In genomic region chr16:75658175-75658574, GRCh38 we compare ENCODE assay signal across 22 cellular contexts. TPM values are rescaled to one million over a fixed set of nuclear protein-coding genes. Genes with fewer than 3 reads are reported as not detected.
A peak's percentile ranks its signal among the peaks of the same experiment; 100 is the strongest.
DNase-seq lines count a peak whose midpoint lies in the region; ATAC-seq, FAIRE-seq and TF ChIP-seq lines count a peak whose summit lies in the region.
"Had no signal": no experiment of that assay in that cellular context is flagged by ENCODE, and none has a peak within 500 bp of the region (broad histone marks: within the 10 kb centered on the region; RNA-seq: fewer than 3 reads in every experiment).

No MANE protein-coding gene starts in this region.

- no peak overlapping the region for H2AK5ac ChIP-seq in trophoblast cell (ENCODE audit: low read length)

- H3K18ac ChIP-seq in trophoblast cell (ENCODE audit: low read length), result no peak overlapping the region

- no peaks in the 10 kb centered on the region for H3K9me3 Mint-ChIP-seq in activated naive CD4-positive, alpha-beta T cell treated with anti-CD3 and anti-CD28 coated beads for 36 hours
- no peaks in the 10 kb centered on the region for H3K9me3 Mint-ChIP-seq in activated naive CD4-positive, alpha-beta T cell treated with anti-CD3 and anti-CD28 coated beads, Interleukin-2, amount 10 ng/mL, durations not matched to agents 7 days and 5 days
- no peaks in the 10 kb centered on the region for H3K9me3 Mint-ChIP-seq in naive thymus-derived CD4-positive, alpha-beta T cell
- H3K9me3 Mint-ChIP-seq: GM23338 had no signal

- ATAC-seq in naive thymus-derived CD4-positive, alpha-beta T cell, result peak; percentile 44
- ATAC-seq: GM23338, Right ventricle myocardium inferior had no signal

- no peak overlapping the region for H3K9ac ChIP-seq in trophoblast cell (ENCODE audit: low read length)

- H3K4me1 Mint-ChIP-seq in activated naive CD4-positive, alpha-beta T cell treated with anti-CD3 and anti-CD28 coated beads for 36 hours (ENCODE audit: low read depth), result peaks cover 11% of the 10 kb centered on the region
- H3K4me1 Mint-ChIP-seq in activated naive CD4-positive, alpha-beta T cell treated with anti-CD3 and anti-CD28 coated beads, Interleukin-2, amount 10 ng/mL, durations not matched to agents 7 days and 5 days, result peaks cover 12% of the 10 kb centered on the region
- H3K4me1 Mint-ChIP-seq in naive thymus-derived CD4-positive, alpha-beta T cell, result peaks cover 12 to 40% (median 22%) of the 10 kb centered on the region in 7 donors
- H3K4me1 Mint-ChIP-seq: GM23338 had no signal

- H2BK5ac ChIP-seq in trophoblast cell (ENCODE audit: low read depth, low read length, poor library complexity), result no peak overlapping the region

- H3K36me3 Mint-ChIP-seq in activated naive CD4-positive, alpha-beta T cell treated with anti-CD3 and anti-CD28 coated beads for 36 hours (ENCODE audit: low read depth), result peaks cover 29% of the 10 kb centered on the region
- peaks cover 56% of the 10 kb centered on the region for H3K36me3 Mint-ChIP-seq in activated naive CD4-positive, alpha-beta T cell treated with anti-CD3 and anti-CD28 coated beads, Interleukin-2, amount 10 ng/mL, durations not matched to agents 7 days and 5 days
- H3K36me3 Mint-ChIP-seq in naive thymus-derived CD4-positive, alpha-beta T cell, result peaks cover 12 to 30% (median 26%) of the 10 kb centered on the region in 5 donors

- H3K23ac ChIP-seq in trophoblast cell (ENCODE audit: low read length), result no peak overlapping the region

- H3K27me3 ChIP-seq in naive thymus-derived CD4-positive, alpha-beta T cell (ENCODE audit: control insufficient read depth in 2 of 2, insufficient read depth in 2 of 2, low read length in 2 of 2), result no peaks in the 10 kb centered on the region
- no peaks in the 10 kb centered on the region for H3K27me3 ChIP-seq in trophoblast cell (ENCODE audit: insufficient read depth, low read length)
- H3K27me3 ChIP-seq: SJSA1 had no signal

- H2AFZ ChIP-seq in trophoblast cell (ENCODE audit: insufficient read depth, low read length, poor library complexity), result no peak overlapping the region
- H2AFZ ChIP-seq: GM23338 had no signal

- CTCF ChIA-PET in activated naive CD4-positive, alpha-beta T cell treated with anti-CD3 and anti-CD28 coated beads for 36 hours (lab: Charles Lee), result interaction anchor here (0.6 kb wide), 1 partner anchor 120 kb away, joined by 3 read pairs; no protein-coding TSS in a partner anchor
- CTCF ChIA-PET in activated naive CD4-positive, alpha-beta T cell treated with anti-CD3 and anti-CD28 coated beads, Interleukin-2, amount 10 ng/mL, durations not matched to agents 7 days and 5 days (lab: Charles Lee), result no interaction called here
- CTCF ChIA-PET in naive thymus-derived CD4-positive, alpha-beta T cell (lab: Charles Lee), result no interaction called here

- H3K27me3 Mint-ChIP-seq in activated naive CD4-positive, alpha-beta T cell treated with anti-CD3 and anti-CD28 coated beads for 36 hours (ENCODE audit: low read depth), result no peaks in the 10 kb centered on the region
- H3K27me3 Mint-ChIP-seq in activated naive CD4-positive, alpha-beta T cell treated with anti-CD3 and anti-CD28 coated beads, Interleukin-2, amount 10 ng/mL, durations not matched to agents 7 days and 5 days, result no peaks in the 10 kb centered on the region
- no peaks in the 10 kb centered on the region for H3K27me3 Mint-ChIP-seq in naive thymus-derived CD4-positive, alpha-beta T cell

- H3K36me3 ChIP-seq in naive thymus-derived CD4-positive, alpha-beta T cell (ENCODE audit: control insufficient read depth in 2 of 3, insufficient read depth in 3 of 3, low read length in 3 of 3), result peaks cover 9 to 48% (median 37%) of the 10 kb centered on the region in 3 experiments
- peaks cover 15 to 21% of the 10 kb centered on the region in 2 experiments for H3K36me3 ChIP-seq in trophoblast cell (ENCODE audit: control insufficient read depth in 1 of 2, insufficient read depth in 2 of 2, low read length in 2 of 2)

- H2BK12ac ChIP-seq in trophoblast cell (ENCODE audit: low read length), result no peak overlapping the region

- DNase-seq in activated naive CD4-positive, alpha-beta T cell treated with anti-CD3 and anti-CD28 coated beads for 36 hours, result no peak
- DNase-seq in activated naive CD4-positive, alpha-beta T cell treated with anti-CD3 and anti-CD28 coated beads, Interleukin-2, amount 10 ng/mL, durations not matched to agents 7 days and 5 days, result no peak
- DNase-seq in GM12891 (ENCODE audit: insufficient read length, low spot score) (no peak), trophoblast cell (no peak)
- no peak for DNase-seq in naive thymus-derived CD4-positive, alpha-beta T cell
- DNase-seq: COR-L47, DMS79 treated with DMSO at 0.1 percent for 48 hours, KBM-7, MM.1S, NCI-H1048, NCI-H1417 treated with DMSO at 0.1 percent for 48 hours, NCI-H187, NCI-H446, NCI-H526, OCI-M1 had no signal

- no peak overlapping the region for H4K12ac ChIP-seq in trophoblast cell (ENCODE audit: low read depth, low read length)

- H3K4me2 ChIP-seq in trophoblast cell (ENCODE audit: low read length), result no peak overlapping the region
- H3K4me2 ChIP-seq: GM23338 had no signal

- POLR2A ChIA-PET in naive thymus-derived CD4-positive, alpha-beta T cell (lab: Charles Lee), result interaction anchor here (2.4 kb wide), 1 partner anchor 10 kb away, joined by 15 read pairs; the partner anchor contains the start of genes KARS1 and TERF2IP

- no peak overlapping the region for H3K14ac ChIP-seq in trophoblast cell (ENCODE audit: low read length)

- H4K91ac ChIP-seq in trophoblast cell (ENCODE audit: low read depth, low read length), result no peak overlapping the region

- H3K27ac ChIP-seq in naive thymus-derived CD4-positive, alpha-beta T cell (ENCODE audit: low read depth, low read length), result no peak overlapping the region
- H3K27ac ChIP-seq in trophoblast cell (ENCODE audit: low read depth, low read length), result no peak overlapping the region
- H3K27ac ChIP-seq: C4-2B, SJSA1 had no signal

- no peaks in the 10 kb centered on the region for H3K79me2 ChIP-seq in trophoblast cell (ENCODE audit: control insufficient read depth, insufficient read depth, low read length, poor library complexity)

- no peak overlapping the region for H3K4me3 Mint-ChIP-seq in activated naive CD4-positive, alpha-beta T cell treated with anti-CD3 and anti-CD28 coated beads for 36 hours
- no peak overlapping the region for H3K4me3 Mint-ChIP-seq in activated naive CD4-positive, alpha-beta T cell treated with anti-CD3 and anti-CD28 coated beads, Interleukin-2, amount 10 ng/mL, durations not matched to agents 7 days and 5 days
- no peak overlapping the region for H3K4me3 Mint-ChIP-seq in naive thymus-derived CD4-positive, alpha-beta T cell
- H3K4me3 Mint-ChIP-seq: GM23338 had no signal

- peak; percentile 51; the same call in 1 of the 2 replicates for TF ChIP-seq POLR2A in GM12891 (IDR thresholded peaks at IDR 0.05; ENCODE audit: low read depth, low read length)

- no peak for FAIRE-seq in GM12891 (lab: Jason Lieb, UNC)
- FAIRE-seq: A204.1, RCC 7860 had no signal

- no peaks in the 10 kb centered on the region for H3K79me1 ChIP-seq in trophoblast cell (ENCODE audit: low read length)

- H3K4me1 ChIP-seq in naive thymus-derived CD4-positive, alpha-beta T cell (ENCODE audit: control insufficient read depth in 2 of 2, insufficient read depth in 2 of 2, low read length in 2 of 2), result peaks cover 4 to 13% of the 10 kb centered on the region in 2 donors
- no peaks in the 10 kb centered on the region for H3K4me1 ChIP-seq in trophoblast cell (ENCODE audit: control insufficient read depth in 1 of 2, insufficient read depth in 2 of 2, low read length in 2 of 2)
- H3K4me1 ChIP-seq: HAP-1 had no signal

- peak overlapping the region; percentile 27 for H3K27ac Mint-ChIP-seq in activated naive CD4-positive, alpha-beta T cell treated with anti-CD3 and anti-CD28 coated beads for 36 hours
- no peak overlapping the region for H3K27ac Mint-ChIP-seq in activated naive CD4-positive, alpha-beta T cell treated with anti-CD3 and anti-CD28 coated beads, Interleukin-2, amount 10 ng/mL, durations not matched to agents 7 days and 5 days
- H3K27ac Mint-ChIP-seq in naive thymus-derived CD4-positive, alpha-beta T cell, result peak overlapping the region in 2 of 9 donors; percentile 38 to 51
- H3K27ac Mint-ChIP-seq: GM23338 had no signal

- H2BK120ac ChIP-seq in trophoblast cell (ENCODE audit: insufficient read depth, low read length, poor library complexity), result no peak overlapping the region

- WGBS in trophoblast cell (ENCODE audit: extremely low coverage, insufficient coverage, insufficient read length), result no CpG with 5 or more reads among the region's 2 CpGs

- no peak overlapping the region for H3K4ac ChIP-seq in trophoblast cell (ENCODE audit: low read depth, low read length)

- no peaks in the 10 kb centered on the region for H3K9me3 ChIP-seq in naive thymus-derived CD4-positive, alpha-beta T cell (ENCODE audit: control insufficient read depth in 2 of 3, low read length in 3 of 3)
- peaks cover 2% of the 10 kb centered on the region for H3K9me3 ChIP-seq in trophoblast cell (ENCODE audit: insufficient read depth, low read depth, low read length)
- H3K9me3 ChIP-seq: HAP-1, SJSA1 had no signal

- H3K4me3 ChIP-seq in naive thymus-derived CD4-positive, alpha-beta T cell (ENCODE audit: low read length), result no peak overlapping the region
- no peak overlapping the region for H3K4me3 ChIP-seq in trophoblast cell (ENCODE audit: low read depth, low read length)
- H3K4me3 ChIP-seq: GM23338, HAP-1, SJSA1 had no signal

- H4K8ac ChIP-seq in trophoblast cell (ENCODE audit: low read depth, low read length), result no peak overlapping the region

- intact Hi-C loops in activated naive CD4-positive, alpha-beta T cell treated with anti-CD3 and anti-CD28 coated beads for 36 hours (cut with micrococcal nuclease), result no loop called here
- intact Hi-C loops in naive thymus-derived CD4-positive, alpha-beta T cell (cut with micrococcal nuclease), result no loop called here

RNA-seq across cellular contexts. Expression of gene TERF2IP, which starts 10.6 kb away (rescaled TPM):
- 10 to 100 TPM; 78.6 to 79.0 TPM for total RNA-seq in activated naive CD4-positive, alpha-beta T cell treated with anti-CD3 and anti-CD28 coated beads for 36 hours
- polyA plus RNA-seq in GM12891 (2012; ENCODE audit: low read depth, missing spikeins), result 72.1 TPM
- 10 to 100 TPM; 70.8 to 90.4 (median 88.7) TPM for total RNA-seq in naive thymus-derived CD4-positive, alpha-beta T cell
- 100 to 1,000 TPM; 105 to 168 TPM for polyA plus RNA-seq in naive thymus-derived CD4-positive, alpha-beta T cell
- polyA plus RNA-seq in trophoblast cell (2013), result 24.5 and 24.6 TPM in 2 replicates

RNA-seq across cellular contexts. Expression of gene KARS1, which starts 10.7 kb away (rescaled TPM):
- 100 to 1,000 TPM; 371 to 385 TPM for total RNA-seq in activated naive CD4-positive, alpha-beta T cell treated with anti-CD3 and anti-CD28 coated beads for 36 hours
- 139 TPM for polyA plus RNA-seq in GM12891 (2012; ENCODE audit: low read depth, missing spikeins)
- 100 to 1,000 TPM; 118 to 216 (median 123) TPM for total RNA-seq in naive thymus-derived CD4-positive, alpha-beta T cell
- 100 to 1,000 TPM; 208 to 216 TPM for polyA plus RNA-seq in naive thymus-derived CD4-positive, alpha-beta T cell
- 102 TPM in 2 replicates for polyA plus RNA-seq in trophoblast cell (2013)

RNA-seq across cellular contexts. Expression of gene CPHXL2, which starts 18.6 kb away (rescaled TPM):
- not detected for total RNA-seq in activated naive CD4-positive, alpha-beta T cell treated with anti-CD3 and anti-CD28 coated beads for 36 hours
- not detected for polyA plus RNA-seq in GM12891 (2012; ENCODE audit: low read depth, missing spikeins)
- not detected for total RNA-seq in naive thymus-derived CD4-positive, alpha-beta T cell
- not detected for polyA plus RNA-seq in naive thymus-derived CD4-positive, alpha-beta T cell
- not detected in 2 replicates for polyA plus RNA-seq in trophoblast cell (2013)
- total RNA-seq: GM23338, Right ventricle myocardium inferior, SJSA1 had no signal
- polyA plus RNA-seq: GM23338 had no signal

RNA-seq across cellular contexts. Expression of gene ADAT1, which starts 35.1 kb away (rescaled TPM):
- 10 to 100 TPM; 45.3 to 47.5 TPM for total RNA-seq in activated naive CD4-positive, alpha-beta T cell treated with anti-CD3 and anti-CD28 coated beads for 36 hours
- 21.3 TPM for polyA plus RNA-seq in GM12891 (2012; ENCODE audit: low read depth, missing spikeins)
- 10 to 100 TPM; 41.3 to 69.4 (median 63.6) TPM for total RNA-seq in naive thymus-derived CD4-positive, alpha-beta T cell
- 10 to 100 TPM; 35.6 to 36.1 TPM for polyA plus RNA-seq in naive thymus-derived CD4-positive, alpha-beta T cell
- 23.8 and 25.7 TPM in 2 replicates for polyA plus RNA-seq in trophoblast cell (2013)

RNA-seq across cellular contexts. Expression of gene DUXB, which starts 43.1 kb away (rescaled TPM):
- not detected for total RNA-seq in activated naive CD4-positive, alpha-beta T cell treated with anti-CD3 and anti-CD28 coated beads for 36 hours
- polyA plus RNA-seq in GM12891 (2012; ENCODE audit: low read depth, missing spikeins), result not detected
- not detected for total RNA-seq in naive thymus-derived CD4-positive, alpha-beta T cell
- polyA plus RNA-seq in naive thymus-derived CD4-positive, alpha-beta T cell, result not detected
- polyA plus RNA-seq in trophoblast cell (2013), result not detected in 2 replicates
- total RNA-seq: GM23338, Right ventricle myocardium inferior, SJSA1 had no signal
- polyA plus RNA-seq: GM23338 had no signal
